16 cellular contexts compared by ENCODE assay signal in genomic region chr6:69792292-69792691, GRCh38. TPM values are rescaled to one million over a fixed set of nuclear protein-coding genes. Genes with fewer than 3 reads are reported as not detected.
DNase-seq lines count a peak whose midpoint lies in the region; ATAC-seq and TF ChIP-seq lines count a peak whose summit lies in the region.
"Had no signal": no experiment of that assay in that cellular context is flagged by ENCODE, and none has a peak within 500 bp of the region (broad histone marks: within the 10 kb centered on the region; RNA-seq: fewer than 3 reads in every experiment).

No MANE protein-coding gene starts in this region.

- H3K79me1 ChIP-seq in mesenchymal stem cell (replicated peaks; ENCODE audit: low read length, poor library complexity, severe bottlenecking): peaks cover 17% of the 10 kb centered on the region

- H3K4me3 Mint-ChIP-seq in central memory CD8-positive, alpha-beta T cell: no peak overlapping the region
- H3K4me3 Mint-ChIP-seq: CD14-positive monocyte, nephron progenitor cell had no signal

- no peaks in the 10 kb centered on the region for H3K9me3 Mint-ChIP-seq in central memory CD8-positive, alpha-beta T cell
- H3K9me3 Mint-ChIP-seq: CD14-positive monocyte had no signal

- H3K9ac ChIP-seq in mesenchymal stem cell (ENCODE audit: low read length): no peak overlapping the region
- H3K9ac ChIP-seq in subcutaneous abdominal adipose tissue (ENCODE audit: low read length in 5 of 5): peak overlapping the region in 1 of 5 donors; percentile 54

- H3K4me1 ChIP-seq in heart right ventricle: peaks cover 0 to 57% (median 40%) of the 10 kb centered on the region in 9 donors
- H3K4me1 ChIP-seq in mesenchymal stem cell (ENCODE audit: control insufficient read depth, insufficient read depth, low read depth, low read length): no peaks in the 10 kb centered on the region
- H3K4me1 ChIP-seq in subcutaneous abdominal adipose tissue (ENCODE audit: control insufficient read depth in 5 of 5, insufficient read depth in 5 of 5, low read length in 5 of 5): peaks cover 5 to 47% (median 37%) of the 10 kb centered on the region in 5 donors

- DNase-seq in heart right ventricle (no peak), left ventricle myocardium superior (no peak), mesenchymal stem cell (peak; percentile 12), NCI-H526 treated with DMSO at 0.1 percent for 48 hours (lab: John Stamatoyannopoulos, UW) (no peak)
- no peak for DNase-seq in central memory CD8-positive, alpha-beta T cell (ENCODE audit: low spot score in 2 of 2)
- DNase-seq: ACHN; activated gamma-delta T cell treated with Interleukin-2 at 50 U/mL for 16 hours; dermis blood vessel endothelial cell; NCI-H2081; nephron progenitor cell; stimulated activated CD4-positive, alpha-beta T cell treated with anti-CD3 and anti-CD28 coated beads, Interleukin-12 subunit alpha, Interleukin-12 subunit beta, amount 100 ng/mL, for 4 hours; upper lobe of right lung had no signal

- intact Hi-C loops in heart right ventricle (cut with DNase I): loop anchor here in 1 of 10 donors (10.0 kb wide), 1 partner anchor 57 kb away; no protein-coding TSS in a partner anchor
- intact Hi-C loops in left ventricle myocardium superior (cut with micrococcal nuclease): no loop called here

- no peak overlapping the region for H2AK5ac ChIP-seq in mesenchymal stem cell (ENCODE audit: low read length, severe bottlenecking)

- H3K27ac ChIP-seq in heart right ventricle: peak overlapping the region in 9 of 10 donors; percentile 18 to 66 (median 45)
- H3K27ac ChIP-seq in mesenchymal stem cell (ENCODE audit: low read length, poor library complexity, severe bottlenecking): no peak overlapping the region
- H3K27ac ChIP-seq in subcutaneous abdominal adipose tissue (ENCODE audit: low read depth, low read length): peak overlapping the region; percentile 63
- H3K27ac ChIP-seq: upper lobe of right lung had no signal

- no peaks in the 10 kb centered on the region for H3K27me3 Mint-ChIP-seq in central memory CD8-positive, alpha-beta T cell

- H3K4ac ChIP-seq in mesenchymal stem cell (ENCODE audit: low read depth in 1 of 2, low read length in 2 of 2): no peak overlapping the region

- H3K23ac ChIP-seq in mesenchymal stem cell (ENCODE audit: low read length in 2 of 2): no peak overlapping the region

- H2BK12ac ChIP-seq in mesenchymal stem cell (ENCODE audit: low read length in 2 of 2): no peak overlapping the region

- no peak for TF ChIP-seq CTCF in heart right ventricle (IDR thresholded peaks at IDR 0.05)

- H3K27me3 ChIP-seq in heart right ventricle (no peaks in the 10 kb centered on the region), mesenchymal stem cell (ENCODE audit: control insufficient read depth in 1 of 2, insufficient read depth in 1 of 2, low read length in 2 of 2) (no peaks in the 10 kb centered on the region), subcutaneous abdominal adipose tissue (ENCODE audit: control insufficient read depth in 5 of 5, insufficient read depth in 4 of 5, low read length in 5 of 5) (no peaks in the 10 kb centered on the region)
- H3K27me3 ChIP-seq: upper lobe of right lung had no signal

- peak overlapping the region; percentile 4 for H3K27ac Mint-ChIP-seq in central memory CD8-positive, alpha-beta T cell (ENCODE audit: low read depth)
- H3K27ac Mint-ChIP-seq: CD14-positive monocyte, nephron progenitor cell had no signal

- ATAC-seq in heart right ventricle (peak in 2 of 8 donors; percentile 18 to 26), left ventricle myocardium superior (no peak), HG03439 (IDR thresholded peaks at IDR 0.05; ENCODE audit: unreplicated experiment) (no peak), HG02798 (IDR thresholded peaks at IDR 0.05; ENCODE audit: poor library complexity, unreplicated experiment) (no peak)
- no peak for ATAC-seq in central memory CD8-positive, alpha-beta T cell (replicated peaks; ENCODE audit: extremely low read depth, poor library complexity, severe bottlenecking)
- ATAC-seq: upper lobe of right lung had no signal

- H2AFZ ChIP-seq in mesenchymal stem cell (ENCODE audit: low read depth, low read length): no peak overlapping the region

- H3K36me3 Mint-ChIP-seq in central memory CD8-positive, alpha-beta T cell (ENCODE audit: insufficient read depth): peaks cover 31% of the 10 kb centered on the region

- no peak overlapping the region for H3K14ac ChIP-seq in mesenchymal stem cell (ENCODE audit: low read length in 2 of 2)

- H4K91ac ChIP-seq in mesenchymal stem cell (ENCODE audit: low read length): no peak overlapping the region

- no peak overlapping the region for H2BK5ac ChIP-seq in mesenchymal stem cell (ENCODE audit: low read depth, low read length, poor library complexity, severe bottlenecking)

- no peak overlapping the region for H3K4me2 ChIP-seq in mesenchymal stem cell (ENCODE audit: low read length, poor library complexity, severe bottlenecking)

- H3K9me3 ChIP-seq in heart right ventricle (no peaks in the 10 kb centered on the region), mesenchymal stem cell (ENCODE audit: control insufficient read depth, low read length) (no peaks in the 10 kb centered on the region), subcutaneous abdominal adipose tissue (ENCODE audit: control insufficient read depth in 5 of 5, low read length in 5 of 5) (no peaks in the 10 kb centered on the region)
- H3K9me3 ChIP-seq: upper lobe of right lung had no signal

- H3K18ac ChIP-seq in mesenchymal stem cell (ENCODE audit: low read depth in 1 of 2, low read length in 2 of 2): no peak overlapping the region

- no peak overlapping the region for H2BK15ac ChIP-seq in mesenchymal stem cell (ENCODE audit: low read depth, poor library complexity, severe bottlenecking)

- H3K4me1 Mint-ChIP-seq in central memory CD8-positive, alpha-beta T cell: peaks cover 51% of the 10 kb centered on the region

- no peak overlapping the region for H2BK120ac ChIP-seq in mesenchymal stem cell (ENCODE audit: low read depth, low read length)

- no peak overlapping the region for H3K4me3 ChIP-seq in heart right ventricle
- H3K4me3 ChIP-seq in mesenchymal stem cell (ENCODE audit: insufficient read depth in 1 of 2, low read depth in 1 of 2, low read length in 2 of 2): no peak overlapping the region
- H3K4me3 ChIP-seq in subcutaneous abdominal adipose tissue (ENCODE audit: low read depth in 1 of 5, low read length in 5 of 5): no peak overlapping the region
- H3K4me3 ChIP-seq: upper lobe of right lung had no signal

- H4K8ac ChIP-seq in mesenchymal stem cell (ENCODE audit: low read length): no peak overlapping the region

- H3K36me3 ChIP-seq in heart right ventricle (peaks cover 0 to 31% (median 0%) of the 10 kb centered on the region in 9 donors), mesenchymal stem cell (ENCODE audit: control insufficient read depth in 1 of 2, insufficient read depth in 2 of 2, low read depth in 1 of 2, low read length in 2 of 2) (peaks cover 0 to 22% of the 10 kb centered on the region in 2 experiments), subcutaneous abdominal adipose tissue (ENCODE audit: control insufficient read depth in 5 of 5, insufficient read depth in 5 of 5, low read length in 5 of 5) (peaks cover 0 to 11% (median 5%) of the 10 kb centered on the region in 5 donors)

RNA-seq across cellular contexts. Expression of gene LMBRD1, which starts 4.5 kb away (rescaled TPM):
- total RNA-seq in heart right ventricle (10 to 100 TPM; 36.8 to 63.8 (median 48.0) TPM), left ventricle myocardium superior (49.5 TPM)
- 10 to 100 TPM; 35.6 to 36.2 TPM for polyA plus RNA-seq in heart right ventricle
- polyA plus RNA-seq in mesenchymal stem cell (2013, experiment 1 of 2): 43.9 TPM
- polyA plus RNA-seq in mesenchymal stem cell (2013, experiment 2 of 2): 45.5 TPM
